Comparison of ENCODE assay signal across 2 cellular contexts in genomic region chr2:747774-748351, GRCh38.
TF ChIP-seq lines count a peak whose summit lies in the region.

No MANE protein-coding gene starts in this region.

TF ChIP-seq in HepG2, 621 proteins besides CTCF, POLR2A, EP300 and RAD21 (continued from another document):
- TF ChIP-seq CREB1 (IDR thresholded peaks at IDR 0.05) (peak; percentile 91), CREB1 (CRISPR knock-in tag; IDR thresholded peaks at IDR 0.05) (no peak), ATAD3A (CRISPR knock-in tag; IDR thresholded peaks at IDR 0.05) (no peak), KLF16 (CRISPR knock-in tag; IDR thresholded peaks at IDR 0.05) (no peak), ATF7 (IDR thresholded peaks at IDR 0.05) (peak; percentile 95), ATF7 (CRISPR knock-in tag; IDR thresholded peaks at IDR 0.05) (no peak)

TF ChIP-seq in H1, 55 proteins besides CTCF, POLR2A, EP300 and RAD21:
- no peak for TF ChIP-seq CTBP2 (IDR thresholded peaks at IDR 0.05; ENCODE audit: borderline replicate concordance, insufficient read depth, insufficient read length, low read length)
- TF ChIP-seq CREB1 (IDR thresholded peaks at IDR 0.05) = peak; percentile 50; the same call in 1 of the 2 replicates
- no peak for TF ChIP-seq HDAC2 (IDR thresholded peaks at IDR 0.05; ENCODE audit: borderline replicate concordance in 1 of 2, low read depth in 2 of 2, low read length in 2 of 2)
TF ChIP-seq in H1: peak in this region for 1.
